16 cellular contexts compared by ENCODE assay signal in genomic region chrX:7330971-7331746, GRCh38.
A peak's percentile ranks its signal among the peaks of the same experiment; 100 is the strongest.
DNase-seq lines count a peak whose midpoint lies in the region; ATAC-seq and TF ChIP-seq lines count a peak whose summit lies in the region.
"Had no signal": no experiment of that assay in that cellular context is flagged by ENCODE, and none has a peak within 500 bp of the region (broad histone marks: within the 10 kb centered on the region; RNA-seq: fewer than 3 reads in every experiment).

No MANE protein-coding gene starts in this region.

- no peaks in the 10 kb centered on the region for H3K27me3 Mint-ChIP-seq in type B pancreatic cell
- H3K27me3 Mint-ChIP-seq: IgD-negative memory B cell had no signal

- peak; percentile 58 for ATAC-seq in left ventricle myocardium superior
- ATAC-seq in GM18520 (IDR thresholded peaks at IDR 0.05; ENCODE audit: unreplicated experiment): no peak
- no peak for ATAC-seq in GM18873 (IDR thresholded peaks at IDR 0.05; ENCODE audit: low FRiP score, unreplicated experiment)

- H3K4me1 Mint-ChIP-seq in type B pancreatic cell (ENCODE audit: unreplicated experiment): no peaks in the 10 kb centered on the region

- no peaks in the 10 kb centered on the region for H3K9me3 Mint-ChIP-seq in type B pancreatic cell
- H3K9me3 Mint-ChIP-seq: T-helper 2 cell treated with Interferon-gamma antibody and Interleukin-4, amounts not matched to agents 5 μg/mL and 100 μg/mL, for 36 hours had no signal

- in situ Hi-C loops in astrocyte of the cerebellum (cut with HindIII; ENCODE audit: low sequenced_read_pairs): no loop called here

- H3K9me3 ChIP-seq in testis: no peaks in the 10 kb centered on the region
- H3K9me3 ChIP-seq: esophagus squamous epithelium, stomach had no signal

- no peaks in the 10 kb centered on the region for H3K4me1 ChIP-seq in testis
- H3K4me1 ChIP-seq: esophagus squamous epithelium, stomach had no signal

- no peak overlapping the region for H3K4me3 ChIP-seq in astrocyte of the cerebellum (ENCODE audit: low read depth, low read length)
- H3K4me3 ChIP-seq in testis: no peak overlapping the region
- H3K4me3 ChIP-seq: esophagus squamous epithelium, stomach had no signal

- no peak overlapping the region for H3K4me3 Mint-ChIP-seq in type B pancreatic cell
- H3K4me3 Mint-ChIP-seq: IgD-negative memory B cell; T-helper 2 cell treated with Interferon-gamma antibody and Interleukin-4, amounts not matched to agents 5 μg/mL and 100 μg/mL, for 36 hours had no signal

- H3K27ac ChIP-seq in testis: no peak overlapping the region
- H3K27ac ChIP-seq: esophagus squamous epithelium had no signal

- TF ChIP-seq POLR2A in testis (IDR thresholded peaks at IDR 0.05): no peak

- DNase-seq in GM04504 (ENCODE audit: low read depth) (peak; percentile 90), astrocyte of the cerebellum (ENCODE audit: low read depth) (peak; percentile 76), left ventricle myocardium superior (peak; percentile 22), testis (peak; percentile 19), type B pancreatic cell (ENCODE audit: extremely low spot score, unreplicated experiment) (no peak), HK-2 (ENCODE audit: unreplicated experiment) (no peak)
- DNase-seq: activated CD4-positive, alpha-beta T cell treated with anti-CD3 and anti-CD28 coated beads, Interleukin-2, amount 50 U/mL, for 4 hours; esophagus squamous epithelium; NCI-H1694 treated with DMSO at 0.1 percent for 48 hours; NCI-H748 treated with DMSO at 0.1 percent for 48 hours; RPMI8226; stomach had no signal

- no peak overlapping the region for H3K27ac Mint-ChIP-seq in type B pancreatic cell
- H3K27ac Mint-ChIP-seq: IgD-negative memory B cell; T-helper 2 cell treated with Interferon-gamma antibody and Interleukin-4, amounts not matched to agents 5 μg/mL and 100 μg/mL, for 36 hours had no signal

- no peaks in the 10 kb centered on the region for H3K27me3 ChIP-seq in testis
- H3K27me3 ChIP-seq: esophagus squamous epithelium, stomach had no signal

- H3K36me3 Mint-ChIP-seq in type B pancreatic cell: peaks cover 22% of the 10 kb centered on the region

- H3K36me3 ChIP-seq in testis (ENCODE audit: low read depth, missing control alignments): no peaks in the 10 kb centered on the region
- H3K36me3 ChIP-seq: esophagus squamous epithelium had no signal

- WGBS in testis, 2 donors: 55 to 56% methylated on average over 10 to 11 of the region's 11 CpGs

- no peak for TF ChIP-seq CTCF in astrocyte of the cerebellum (IDR thresholded peaks at IDR 0.05; ENCODE audit: low read depth, low read length, missing control alignments)
- TF ChIP-seq CTCF in testis (IDR thresholded peaks at IDR 0.05): no peak
- TF ChIP-seq CTCF in type B pancreatic cell (conservative IDR thresholded peaks at IDR 0.05): no peak

- intact Hi-C loops in left ventricle myocardium superior (cut with micrococcal nuclease): no loop called here
- intact Hi-C loops in testis (cut with DNase I; ENCODE audit: low total_unique reads): no loop called here

Comparison
In these comparisons a context has a peak if more than half of its experiments do, and no peak if none do; other contexts are left out.
1. DNase-seq: peak in GM04504 (single experiment), astrocyte of the cerebellum (single experiment), left ventricle myocardium superior (single experiment) and testis (single experiment); none in type B pancreatic cell (single experiment) and HK-2 (single experiment).